In genomic region chr15:51004103-51004536, GRCh38 we compare ENCODE assay signal across 12 cellular contexts.
A peak's percentile ranks its signal among the peaks of the same experiment; 100 is the strongest.
DNase-seq lines count a peak whose midpoint lies in the region; ATAC-seq, FAIRE-seq and TF ChIP-seq lines count a peak whose summit lies in the region.
"Had no signal": no experiment of that assay in that cellular context is flagged by ENCODE, and none has a peak within 500 bp of the region (broad histone marks: within the 10 kb centered on the region; RNA-seq: fewer than 3 reads in every experiment).

No MANE protein-coding gene starts in this region.

- TF ChIP-seq CTCF in Caco-2 (IDR thresholded peaks at IDR 0.05; ENCODE audit: insufficient read depth in 1 of 2, low read depth in 1 of 2, low read length in 1 of 2, severe bottlenecking in 1 of 2, unreplicated experiment in 1 of 2) (no peak), NB4 (IDR thresholded peaks at IDR 0.05; ENCODE audit: low read depth, low read length) (no peak), bronchial epithelial cell (IDR thresholded peaks at IDR 0.05; ENCODE audit: insufficient read depth, low read length, severe bottlenecking) (no peak), ovary (IDR thresholded peaks at IDR 0.05) (no peak)

- no peaks in the 10 kb centered on the region for H3K27me3 Mint-ChIP-seq in Caco-2 (ENCODE audit: insufficient read depth, unreplicated experiment)
- H3K27me3 Mint-ChIP-seq: activated B cell treated with CpG ODN at 0.5 μM for 24 hours had no signal

- POLR2A ChIA-PET in Caco-2 (lab: Charles Lee), result no interaction called here

- peak overlapping the region; percentile 24 for H3K27ac Mint-ChIP-seq in Caco-2 (ENCODE audit: unreplicated experiment)
- H3K27ac Mint-ChIP-seq: activated B cell treated with CpG ODN at 0.5 μM for 24 hours; activated T-helper 1 cell treated with anti-CD3 and anti-CD28 coated beads, Interleukin-12 subunit alpha, Interleukin-12 subunit beta, Interleukin-2, Interleukin-4 antibody, amounts not matched to agents 30 ng/mL and 10 ng/mL and 1 ng/mL, durations not matched to agents 14 hours and 24 hours and 36 hours had no signal

- intact Hi-C loops in Caco-2 (cut with micrococcal nuclease; ENCODE audit: unreplicated experiment), result no loop called here
- intact Hi-C loops in head of caudate nucleus (cut with DNase I), result no loop called here
- intact Hi-C loops in ovary (cut with DNase I), result no loop called here

- peak; percentile 98 for FAIRE-seq in bronchial epithelial cell (lab: Jason Lieb, UNC)
- FAIRE-seq: GM18507 had no signal

- CTCF ChIA-PET in Caco-2 (lab: Charles Lee), result no interaction called here

- H3K9me3 Mint-ChIP-seq in Caco-2 (ENCODE audit: unreplicated experiment), result no peaks in the 10 kb centered on the region

- no peaks in the 10 kb centered on the region for H3K4me1 Mint-ChIP-seq in Caco-2 (ENCODE audit: low read depth, unreplicated experiment)
- H3K4me1 Mint-ChIP-seq: activated B cell treated with CpG ODN at 0.5 μM for 24 hours had no signal

- no peaks in the 10 kb centered on the region for H3K9me3 ChIP-seq in Caco-2
- no peaks in the 10 kb centered on the region for H3K9me3 ChIP-seq in ovary
- H3K9me3 ChIP-seq: stomach had no signal

- no peaks in the 10 kb centered on the region for H3K36me3 ChIP-seq in Caco-2 (ENCODE audit: control insufficient read depth, insufficient read depth, low read length)
- no peaks in the 10 kb centered on the region for H3K36me3 ChIP-seq in bronchial epithelial cell (ENCODE audit: control insufficient read depth, insufficient read depth, low read length)
- no peaks in the 10 kb centered on the region for H3K36me3 ChIP-seq in ovary

- BruUV-seq in Caco-2 (replicated peaks; lab: Mats Ljungman, UMichigan), result no TSS peak

- WGBS in ovary, 3 donors, result 80 to 83% (median 81%) methylated on average over 3 of the region's 3 CpGs

- H3K27me3 ChIP-seq in Caco-2 (replicated peaks; ENCODE audit: control insufficient read depth, insufficient read depth, low read length), result no peaks in the 10 kb centered on the region
- H3K27me3 ChIP-seq in bronchial epithelial cell (ENCODE audit: control insufficient read depth, insufficient read depth, low read length), result no peaks in the 10 kb centered on the region
- H3K27me3 ChIP-seq in ovary, result no peaks in the 10 kb centered on the region
- H3K27me3 ChIP-seq: stomach had no signal

- no peak for TF ChIP-seq EP300 in ovary (IDR thresholded peaks at IDR 0.05)

- ATAC-seq in HG03354 (IDR thresholded peaks at IDR 0.05; ENCODE audit: poor library complexity, severe bottlenecking, unreplicated experiment), result no peak

- peak; percentile 45 to 52 for DNase-seq in Caco-2
- DNase-seq in NB4 (ENCODE audit: low read depth), result peak; percentile 49
- peak; percentile 94 for DNase-seq in bronchial epithelial cell (ENCODE audit: low read depth)
- DNase-seq in kidney tubule cell (ENCODE audit: low spot score), result peak; percentile 76
- no peak for DNase-seq in head of caudate nucleus
- no peak for DNase-seq in midbrain (lab: John Stamatoyannopoulos, UW)
- no peak for DNase-seq in ovary
- DNase-seq: activated B cell treated with CpG ODN at 0.5 μM for 24 hours, stomach had no signal

- H3K4me1 ChIP-seq in Caco-2 (no peaks in the 10 kb centered on the region), ovary (ENCODE audit: insufficient read depth) (no peaks in the 10 kb centered on the region)
- H3K4me1 ChIP-seq: stomach had no signal

- TF ChIP-seq POLR2A in NB4 (IDR thresholded peaks at IDR 0.05; ENCODE audit: extremely low read depth, insufficient read length) (no peak), ovary (IDR thresholded peaks at IDR 0.05) (no peak)

- H3K4me3 ChIP-seq in Caco-2 (ENCODE audit: low read depth, low read length) (no peak overlapping the region), NB4 (ENCODE audit: low read depth, low read length) (no peak overlapping the region), bronchial epithelial cell (ENCODE audit: low read depth, low read length) (no peak overlapping the region), ovary (no peak overlapping the region)
- H3K4me3 ChIP-seq: stomach had no signal

- H3K27ac ChIP-seq in ovary, result no peak overlapping the region
- H3K27ac ChIP-seq: stomach had no signal

- no peak overlapping the region for H3K4me3 Mint-ChIP-seq in Caco-2 (ENCODE audit: unreplicated experiment)
- H3K4me3 Mint-ChIP-seq: activated B cell treated with CpG ODN at 0.5 μM for 24 hours; activated T-helper 1 cell treated with anti-CD3 and anti-CD28 coated beads, Interleukin-12 subunit alpha, Interleukin-12 subunit beta, Interleukin-2, Interleukin-4 antibody, amounts not matched to agents 30 ng/mL and 10 ng/mL and 1 ng/mL, durations not matched to agents 14 hours and 24 hours and 36 hours had no signal

- peaks cover 41% of the 10 kb centered on the region for H3K36me3 Mint-ChIP-seq in Caco-2 (ENCODE audit: insufficient read depth, unreplicated experiment)

Comparison
In these comparisons a context has a peak if more than half of its experiments do, and no peak if none do; other contexts are left out.
1. DNase-seq: peak in Caco-2 (2 of 2), NB4 (single experiment), bronchial epithelial cell (single experiment) and kidney tubule cell (single experiment); none in head of caudate nucleus (0 of 42), midbrain (single experiment) and ovary (0 of 5).